ENCODE assay signal across 10 cellular contexts in the genomic region with DNA sequence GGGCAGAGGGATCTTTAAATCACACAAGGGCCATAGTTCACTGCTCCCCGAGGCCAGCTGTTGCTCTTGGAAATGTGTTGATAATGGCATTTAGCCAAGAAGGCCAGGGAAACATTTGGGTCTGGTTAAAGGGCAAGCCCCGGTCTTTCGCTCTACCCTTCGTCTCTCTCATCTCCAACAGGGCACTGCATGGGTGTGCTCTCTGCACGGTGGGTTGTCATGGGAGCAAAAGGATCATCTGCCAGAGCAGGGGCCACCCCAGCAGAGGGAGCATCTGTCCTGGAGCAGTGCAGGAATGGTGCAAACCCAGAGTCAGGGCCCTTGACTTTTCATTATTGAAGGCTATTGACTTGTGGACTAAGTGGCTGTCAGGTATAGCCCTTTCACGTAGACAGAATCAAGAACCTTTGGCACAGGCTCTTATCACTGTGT. TPM values are rescaled to one million over a fixed set of nuclear protein-coding genes. Genes with fewer than 3 reads are reported as not detected.
DNase-seq lines count a peak whose midpoint lies in the region; ATAC-seq, FAIRE-seq and TF ChIP-seq lines count a peak whose summit lies in the region.
"Had no signal": no experiment of that assay in that cellular context is flagged by ENCODE, and none has a peak within 500 bp of the region (broad histone marks: within the 10 kb centered on the region; RNA-seq: fewer than 3 reads in every experiment).

No MANE protein-coding gene starts in this region.

- H3K36me3 Mint-ChIP-seq in natural killer cell, result no peaks in the 10 kb centered on the region

- H3K4me1 ChIP-seq in HCT116 (ENCODE audit: control insufficient read depth in 1 of 2, insufficient read depth in 2 of 2, low read length in 2 of 2) (no peaks in the 10 kb centered on the region; a peak in 1 of 4 replicates), psoas muscle (peaks cover 8% of the 10 kb centered on the region)

- H4K20me1 ChIP-seq in HCT116 (ENCODE audit: insufficient read depth), result no peaks in the 10 kb centered on the region

- no peak overlapping the region for H2AFZ ChIP-seq in HCT116 (ENCODE audit: low read depth, low read length, poor library complexity, severe bottlenecking)

- FAIRE-seq in RCC 7860 (lab: Jason Lieb, UNC), result no peak

- H3K9me2 ChIP-seq in HCT116 (ENCODE audit: insufficient read depth), result no peaks in the 10 kb centered on the region

- no peaks in the 10 kb centered on the region for H3K4me1 Mint-ChIP-seq in natural killer cell

- TF ChIP-seq POLR2A in HCT116 (IDR thresholded peaks at IDR 0.05; ENCODE audit: borderline replicate concordance, extremely low read depth, insufficient read depth, insufficient read length), result no peak

- RAD21 ChIA-PET in HCT116 (lab: Charles Lee; ENCODE audit: low non-redundant PET in 1 of 2, low total read pairs in 2 of 2, uncharacterized antibody in 2 of 2, unreplicated experiment in 2 of 2), result no interaction called here

- H3K27ac ChIP-seq in HCT116 (ENCODE audit: low read depth, low read length) (no peak overlapping the region), psoas muscle (no peak overlapping the region)
- H3K27ac ChIP-seq: neutrophil had no signal

- TF ChIP-seq RAD21 in HCT116 (IDR thresholded peaks at IDR 0.05; ENCODE audit: low read depth), result peak; percentile 16; the same call in 1 of the 2 replicates

- H3K4me3 ChIP-seq in HCT116 (replicated peaks in 1 of 2; ENCODE audit: low read depth in 1 of 2, low read length in 2 of 2) (no peak overlapping the region), fibroblast of villous mesenchyme (ENCODE audit: low read depth, low read length) (no peak overlapping the region), psoas muscle (no peak overlapping the region)

- no peaks in the 10 kb centered on the region for H3K9me3 ChIP-seq in HCT116 (ENCODE audit: control insufficient read depth in 1 of 2, insufficient read depth in 1 of 2, low read depth in 1 of 2, low read length in 2 of 2)
- no peaks in the 10 kb centered on the region for H3K9me3 ChIP-seq in psoas muscle
- H3K9me3 ChIP-seq: neutrophil had no signal

- TF ChIP-seq CTCF in HCT116 (IDR thresholded peaks at IDR 0.05 in 2 of 3, conservative IDR thresholded peaks at IDR 0.05 in 1 of 3; ENCODE audit: borderline replicate concordance in 1 of 3, insufficient read depth in 1 of 3, low read depth in 2 of 3, low read length in 2 of 3) (peak in 2 of 3 experiments; percentile 22 to 24; a peak in 1 of 6 replicates), fibroblast of villous mesenchyme (IDR thresholded peaks at IDR 0.05; ENCODE audit: insufficient read depth, low read depth, low read length) (peak; percentile 56), psoas muscle (IDR thresholded peaks at IDR 0.05) (peak; percentile 34), natural killer cell (IDR thresholded peaks at IDR 0.05) (no peak)

- H3K4me2 ChIP-seq in HCT116 (ENCODE audit: low read length), result no peak overlapping the region

- no TSS peak for BruUV-seq in HCT116 (replicated peaks; lab: Mats Ljungman, UMichigan)

- H3K36me3 ChIP-seq in HCT116 (ENCODE audit: control insufficient read depth in 1 of 2, insufficient read depth in 2 of 2, low read length in 2 of 2) (no peaks in the 10 kb centered on the region), psoas muscle (ENCODE audit: insufficient read depth in 1 of 2, low read depth in 1 of 2) (no peaks in the 10 kb centered on the region)
- H3K36me3 ChIP-seq: neutrophil had no signal

- no peaks in the 10 kb centered on the region for H3K79me2 ChIP-seq in HCT116 (ENCODE audit: insufficient read depth, low read length)

- H3K27me3 ChIP-seq in HCT116 (ENCODE audit: insufficient read depth, low read length) (no peaks in the 10 kb centered on the region), psoas muscle (ENCODE audit: insufficient read depth in 3 of 3, low read length in 2 of 3) (no peaks in the 10 kb centered on the region)
- H3K27me3 ChIP-seq: neutrophil had no signal

- H3K9ac ChIP-seq in HCT116 (ENCODE audit: low read length), result no peak overlapping the region

- DNase-seq in HCT116 (ENCODE audit: low read depth, low spot score) (no peak), RCC 7860 (ENCODE audit: low spot score) (peak; percentile 12), fibroblast of villous mesenchyme (ENCODE audit: low read depth) (peak; percentile 82), psoas muscle (peak in 1 of 2 donors; percentile 58), natural killer cell (no peak), NOMO-1 treated with dmso at 0.1 percent for 144 hours (lab: John Stamatoyannopoulos, UW; ENCODE audit: unreplicated experiment) (no peak), GDM1 (lab: John Stamatoyannopoulos, UW) (no peak)
- DNase-seq: NCI-H2227 treated with DMSO at 0.1 percent for 48 hours had no signal

- 21 to 28% (median 23%) methylated on average over 6 of the region's 6 CpGs for WGBS in psoas muscle, 3 donors

- H3K27me3 Mint-ChIP-seq in natural killer cell (ENCODE audit: low read depth in 2 of 2), result no peaks in the 10 kb centered on the region

- POLR2A ChIA-PET in HCT116 (lab: Charles Lee), result no interaction called here

- H3K4me3 Mint-ChIP-seq in natural killer cell, result no peak overlapping the region

- no peaks in the 10 kb centered on the region for H3K9me3 Mint-ChIP-seq in natural killer cell

- CTCF ChIA-PET in HCT116 (lab: Charles Lee), result no interaction called here

- ATAC-seq in HCT116, result peak; percentile 76
- ATAC-seq in psoas muscle, result peak; percentile 75 to 88 (median 79)
- no peak for ATAC-seq in natural killer cell
- no peak for ATAC-seq in HG02970 (IDR thresholded peaks at IDR 0.05; ENCODE audit: low FRiP score, unreplicated experiment)

- no peak overlapping the region for H3K27ac Mint-ChIP-seq in natural killer cell

- intact Hi-C loops in HCT116 (cut with micrococcal nuclease), result no loop called here
- intact Hi-C loops in psoas muscle (cut with DNase I), result no loop called here
- intact Hi-C loops in natural killer cell (cut with micrococcal nuclease), result no loop called here

TF ChIP-seq in HCT116, 20 proteins besides CTCF, POLR2A, EP300 and RAD21:
- TF ChIP-seq ZFX (IDR thresholded peaks at IDR 0.05) (no peak), SIN3A (IDR thresholded peaks at IDR 0.05; ENCODE audit: low read depth) (no peak), JUND (IDR thresholded peaks at IDR 0.05) (no peak)
- TF ChIP-seq, protein P1, sequence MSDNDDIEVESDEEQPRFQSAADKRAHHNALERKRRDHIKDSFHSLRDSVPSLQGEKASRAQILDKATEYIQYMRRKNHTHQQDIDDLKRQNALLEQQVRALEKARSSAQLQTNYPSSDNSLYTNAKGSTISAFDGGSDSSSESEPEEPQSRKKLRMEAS (IDR thresholded peaks at IDR 0.05), result no peak

RNA-seq across cellular contexts. Expression of a gene that starts 22.7 kb away (rescaled TPM):
- 52.3 TPM for total RNA-seq in HCT116 (2021; ENCODE audit: unreplicated experiment)
- polyA plus RNA-seq in HCT116 (2012), result 13.9 and 14.9 TPM in 2 replicates
- 37.0 and 60.5 TPM in 2 replicates for total RNA-seq in fibroblast of villous mesenchyme
- 10 to 100 TPM; 27.7 to 43.2 (median 34.8) TPM for total RNA-seq in psoas muscle
- 10 to 100 TPM; 21.9 to 42.9 (median 25.7) TPM for polyA plus RNA-seq in psoas muscle
- 10 to 100 TPM; 42.0 to 58.6 (median 53.2) TPM for total RNA-seq in natural killer cell

Comparison
In these comparisons a context has a peak if more than half of its experiments do, and no peak if none do; other contexts are left out.
1. ATAC-seq: peak in HCT116 (single experiment) and psoas muscle (4 of 4); none in natural killer cell (0 of 3) and HG02970 (single experiment).
2. DNase-seq: peak in RCC 7860 (single experiment) and fibroblast of villous mesenchyme (single experiment); none in HCT116 (single experiment), natural killer cell (single experiment), NOMO-1 treated with dmso at 0.1 percent for 144 hours (single experiment) and GDM1 (single experiment).